Comparison of ENCODE assay signal across 9 cellular contexts in genomic region chr5:30040483-30041116, GRCh38.
DNase-seq lines count a peak whose midpoint lies in the region; ATAC-seq, FAIRE-seq and TF ChIP-seq lines count a peak whose summit lies in the region.
"Had no signal": no experiment of that assay in that cellular context is flagged by ENCODE, and none has a peak within 500 bp of the region (broad histone marks: within the 10 kb centered on the region; RNA-seq: fewer than 3 reads in every experiment).

No MANE protein-coding gene starts in this region.

- BruUV-seq in OCI-LY7 (replicated peaks; lab: Mats Ljungman, UMichigan), result no TSS peak

- POLR2A ChIA-PET in OCI-LY7 (lab: Charles Lee), result interaction anchor here (0.7 kb wide), 1 partner anchor 125 kb away, joined by 3 read pairs; no protein-coding TSS in a partner anchor

- H3K4me2 ChIP-seq in OCI-LY7 (ENCODE audit: low read length), result no peak overlapping the region

- no peaks in the 10 kb centered on the region for H3K4me1 ChIP-seq in OCI-LY7 (ENCODE audit: insufficient read depth, low read length, poor library complexity, severe bottlenecking)
- H3K4me1 ChIP-seq: upper lobe of left lung had no signal

- H3K36me3 ChIP-seq in OCI-LY7 (ENCODE audit: insufficient read depth, low read length), result no peaks in the 10 kb centered on the region
- H3K36me3 ChIP-seq: upper lobe of left lung had no signal

- TF ChIP-seq CTCF in GM12875 (IDR thresholded peaks at IDR 0.05; ENCODE audit: borderline replicate concordance, insufficient read depth, low read depth, low read length) (peak; percentile 72), OCI-LY7 (conservative IDR thresholded peaks at IDR 0.05; ENCODE audit: low read length) (peak; percentile 84), coronary artery (IDR thresholded peaks at IDR 0.05) (no peak)

- DNase-seq in Kasumi-1 (lab: John Stamatoyannopoulos, UW) (peak; percentile 54 to 60), OCI-LY7 (ENCODE audit: low spot score) (peak; percentile 57), ecto neural progenitor cell (ENCODE audit: low spot score) (peak; percentile 65), non-pigmented ciliary epithelial cell (ENCODE audit: low read depth) (peak; percentile 40), coronary artery (ENCODE audit: low spot score) (no peak)
- DNase-seq: upper lobe of left lung had no signal

- no peaks in the 10 kb centered on the region for H3K9me2 ChIP-seq in OCI-LY7 (ENCODE audit: insufficient read depth, low read length)

- peak; percentile 3 for FAIRE-seq in A204.1 (lab: Jason Lieb, UNC)

- H3K9me3 ChIP-seq in OCI-LY7 (ENCODE audit: low read length), result no peaks in the 10 kb centered on the region
- H3K9me3 ChIP-seq: upper lobe of left lung had no signal

- ATAC-seq in GM19351 (IDR thresholded peaks at IDR 0.05; ENCODE audit: unreplicated experiment), result no peak

- H4K20me1 ChIP-seq in OCI-LY7 (ENCODE audit: insufficient read depth, low read length), result no peaks in the 10 kb centered on the region

- intact Hi-C loops in OCI-LY7 (cut with micrococcal nuclease; ENCODE audit: unreplicated experiment), result loop anchor here (1.0 to 10.0 kb wide), 2 partner anchors 1148 to 1194 kb away; no protein-coding TSS in a partner anchor

- CTCF ChIA-PET in OCI-LY7 (lab: Charles Lee; ENCODE audit: unreplicated experiment), result no interaction called here

- H3K79me2 ChIP-seq in OCI-LY7 (ENCODE audit: insufficient read depth, low read depth, low read length), result no peaks in the 10 kb centered on the region

- H3K4me3 ChIP-seq in GM12875 (ENCODE audit: low read depth, low read length) (no peak overlapping the region), OCI-LY7 (ENCODE audit: low read depth, low read length, poor library complexity, severe bottlenecking) (no peak overlapping the region), coronary artery (no peak overlapping the region)
- H3K4me3 ChIP-seq: upper lobe of left lung had no signal

- H3K27ac ChIP-seq in OCI-LY7 (ENCODE audit: low read depth, low read length, poor library complexity, severe bottlenecking), result no peak overlapping the region
- H3K27ac ChIP-seq in coronary artery, result no peak overlapping the region
- H3K27ac ChIP-seq: upper lobe of left lung had no signal

- no peak overlapping the region for H2AFZ ChIP-seq in OCI-LY7 (ENCODE audit: low read length)
